Comparison of ENCODE assay signal across 1 cellular context in the genomic region with DNA sequence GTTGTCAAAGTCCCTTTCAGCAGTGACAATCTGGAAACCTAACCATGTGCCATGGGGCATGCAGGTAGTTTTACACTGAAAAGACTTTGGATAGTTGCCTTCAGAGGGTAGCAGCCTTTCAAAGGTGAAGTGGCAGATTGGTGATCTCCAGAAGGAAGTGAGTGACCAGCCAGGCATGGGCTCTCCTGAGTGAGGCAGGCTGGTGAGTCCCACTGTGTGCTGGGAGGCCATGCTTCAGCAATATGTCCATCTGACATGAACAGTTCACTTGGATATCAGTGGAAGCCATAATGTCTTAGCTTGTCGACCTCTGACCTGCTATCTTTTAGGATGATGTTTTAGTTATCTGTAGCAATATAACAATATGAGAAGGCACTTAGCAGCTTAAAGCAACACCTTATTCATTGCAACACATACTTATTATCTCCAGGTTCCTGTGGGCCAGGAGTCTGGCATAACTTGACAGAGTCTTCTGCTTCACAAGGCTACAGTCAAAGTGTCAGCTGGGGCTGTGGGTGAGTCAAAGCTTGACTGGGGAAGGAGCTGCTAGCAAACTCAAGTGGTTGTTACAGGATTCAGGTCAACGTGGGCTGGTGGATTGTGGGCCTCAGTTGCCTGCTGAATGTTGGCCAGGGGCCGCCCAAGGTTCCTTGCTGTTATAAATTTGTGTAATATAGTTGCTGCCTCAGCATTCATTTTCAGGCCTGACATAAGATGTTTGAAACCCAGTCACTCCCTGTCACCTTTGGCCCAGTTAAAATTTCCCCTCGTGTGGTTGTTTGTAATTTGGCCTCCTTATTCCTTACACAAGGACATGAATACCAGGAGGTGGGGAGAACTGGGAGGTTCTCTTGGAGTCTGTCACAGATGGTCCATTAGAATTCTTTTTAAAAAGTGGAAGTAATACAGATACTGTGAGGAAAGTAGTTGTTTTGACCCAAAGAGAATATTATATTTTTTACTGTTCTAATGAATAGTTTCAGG.
TF ChIP-seq lines count a peak whose summit lies in the region.

No MANE protein-coding gene starts in this region.

TF ChIP-seq in GM12878, 131 proteins besides CTCF, POLR2A, EP300 and RAD21:
- TF ChIP-seq JUNB (IDR thresholded peaks at IDR 0.05), result 0 out of 2 replicates have a peak, but pooled peaks have one; percentile 9
- no peak for TF ChIP-seq SMARCA5 (IDR thresholded peaks at IDR 0.05)
